2 cellular contexts compared by ENCODE assay signal in the genomic region with DNA sequence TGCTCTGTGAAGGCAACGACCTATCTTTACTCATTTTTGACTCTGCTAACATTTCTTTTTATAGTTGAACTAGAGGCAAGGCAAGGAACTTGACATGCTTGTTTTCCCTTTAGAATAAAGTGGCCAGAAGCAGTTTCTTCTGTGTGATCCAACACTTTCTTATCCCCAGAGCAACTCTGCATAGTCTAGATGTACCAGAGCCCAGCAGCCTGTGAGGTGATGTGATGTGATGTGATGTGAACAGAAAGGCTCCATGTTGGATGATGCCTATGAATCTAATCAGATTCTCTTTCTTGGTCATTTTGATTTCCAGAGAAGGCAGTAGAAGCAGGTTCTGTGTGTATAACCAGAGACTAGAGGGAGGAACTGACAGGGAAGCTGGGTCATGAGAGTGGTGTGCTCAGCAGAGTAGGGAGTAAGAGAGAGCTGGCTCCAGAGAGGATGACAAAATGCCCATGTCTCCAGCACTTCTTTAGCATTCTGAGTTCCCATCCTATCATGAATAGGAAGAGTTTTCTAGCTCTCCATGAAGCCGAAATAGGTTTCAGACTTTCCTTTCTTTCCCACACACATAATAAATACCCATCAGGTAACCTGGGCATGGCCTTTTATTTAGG.
TF ChIP-seq lines count a peak whose summit lies in the region.

No MANE protein-coding gene starts in this region.

TF ChIP-seq in GM23338, 12 proteins besides CTCF, POLR2A, EP300 and RAD21:
- no peak for TF ChIP-seq ZNF331 (CRISPR knock-in tag; IDR thresholded peaks at IDR 0.05; ENCODE audit: low read depth)
- TF ChIP-seq, protein P1, sequence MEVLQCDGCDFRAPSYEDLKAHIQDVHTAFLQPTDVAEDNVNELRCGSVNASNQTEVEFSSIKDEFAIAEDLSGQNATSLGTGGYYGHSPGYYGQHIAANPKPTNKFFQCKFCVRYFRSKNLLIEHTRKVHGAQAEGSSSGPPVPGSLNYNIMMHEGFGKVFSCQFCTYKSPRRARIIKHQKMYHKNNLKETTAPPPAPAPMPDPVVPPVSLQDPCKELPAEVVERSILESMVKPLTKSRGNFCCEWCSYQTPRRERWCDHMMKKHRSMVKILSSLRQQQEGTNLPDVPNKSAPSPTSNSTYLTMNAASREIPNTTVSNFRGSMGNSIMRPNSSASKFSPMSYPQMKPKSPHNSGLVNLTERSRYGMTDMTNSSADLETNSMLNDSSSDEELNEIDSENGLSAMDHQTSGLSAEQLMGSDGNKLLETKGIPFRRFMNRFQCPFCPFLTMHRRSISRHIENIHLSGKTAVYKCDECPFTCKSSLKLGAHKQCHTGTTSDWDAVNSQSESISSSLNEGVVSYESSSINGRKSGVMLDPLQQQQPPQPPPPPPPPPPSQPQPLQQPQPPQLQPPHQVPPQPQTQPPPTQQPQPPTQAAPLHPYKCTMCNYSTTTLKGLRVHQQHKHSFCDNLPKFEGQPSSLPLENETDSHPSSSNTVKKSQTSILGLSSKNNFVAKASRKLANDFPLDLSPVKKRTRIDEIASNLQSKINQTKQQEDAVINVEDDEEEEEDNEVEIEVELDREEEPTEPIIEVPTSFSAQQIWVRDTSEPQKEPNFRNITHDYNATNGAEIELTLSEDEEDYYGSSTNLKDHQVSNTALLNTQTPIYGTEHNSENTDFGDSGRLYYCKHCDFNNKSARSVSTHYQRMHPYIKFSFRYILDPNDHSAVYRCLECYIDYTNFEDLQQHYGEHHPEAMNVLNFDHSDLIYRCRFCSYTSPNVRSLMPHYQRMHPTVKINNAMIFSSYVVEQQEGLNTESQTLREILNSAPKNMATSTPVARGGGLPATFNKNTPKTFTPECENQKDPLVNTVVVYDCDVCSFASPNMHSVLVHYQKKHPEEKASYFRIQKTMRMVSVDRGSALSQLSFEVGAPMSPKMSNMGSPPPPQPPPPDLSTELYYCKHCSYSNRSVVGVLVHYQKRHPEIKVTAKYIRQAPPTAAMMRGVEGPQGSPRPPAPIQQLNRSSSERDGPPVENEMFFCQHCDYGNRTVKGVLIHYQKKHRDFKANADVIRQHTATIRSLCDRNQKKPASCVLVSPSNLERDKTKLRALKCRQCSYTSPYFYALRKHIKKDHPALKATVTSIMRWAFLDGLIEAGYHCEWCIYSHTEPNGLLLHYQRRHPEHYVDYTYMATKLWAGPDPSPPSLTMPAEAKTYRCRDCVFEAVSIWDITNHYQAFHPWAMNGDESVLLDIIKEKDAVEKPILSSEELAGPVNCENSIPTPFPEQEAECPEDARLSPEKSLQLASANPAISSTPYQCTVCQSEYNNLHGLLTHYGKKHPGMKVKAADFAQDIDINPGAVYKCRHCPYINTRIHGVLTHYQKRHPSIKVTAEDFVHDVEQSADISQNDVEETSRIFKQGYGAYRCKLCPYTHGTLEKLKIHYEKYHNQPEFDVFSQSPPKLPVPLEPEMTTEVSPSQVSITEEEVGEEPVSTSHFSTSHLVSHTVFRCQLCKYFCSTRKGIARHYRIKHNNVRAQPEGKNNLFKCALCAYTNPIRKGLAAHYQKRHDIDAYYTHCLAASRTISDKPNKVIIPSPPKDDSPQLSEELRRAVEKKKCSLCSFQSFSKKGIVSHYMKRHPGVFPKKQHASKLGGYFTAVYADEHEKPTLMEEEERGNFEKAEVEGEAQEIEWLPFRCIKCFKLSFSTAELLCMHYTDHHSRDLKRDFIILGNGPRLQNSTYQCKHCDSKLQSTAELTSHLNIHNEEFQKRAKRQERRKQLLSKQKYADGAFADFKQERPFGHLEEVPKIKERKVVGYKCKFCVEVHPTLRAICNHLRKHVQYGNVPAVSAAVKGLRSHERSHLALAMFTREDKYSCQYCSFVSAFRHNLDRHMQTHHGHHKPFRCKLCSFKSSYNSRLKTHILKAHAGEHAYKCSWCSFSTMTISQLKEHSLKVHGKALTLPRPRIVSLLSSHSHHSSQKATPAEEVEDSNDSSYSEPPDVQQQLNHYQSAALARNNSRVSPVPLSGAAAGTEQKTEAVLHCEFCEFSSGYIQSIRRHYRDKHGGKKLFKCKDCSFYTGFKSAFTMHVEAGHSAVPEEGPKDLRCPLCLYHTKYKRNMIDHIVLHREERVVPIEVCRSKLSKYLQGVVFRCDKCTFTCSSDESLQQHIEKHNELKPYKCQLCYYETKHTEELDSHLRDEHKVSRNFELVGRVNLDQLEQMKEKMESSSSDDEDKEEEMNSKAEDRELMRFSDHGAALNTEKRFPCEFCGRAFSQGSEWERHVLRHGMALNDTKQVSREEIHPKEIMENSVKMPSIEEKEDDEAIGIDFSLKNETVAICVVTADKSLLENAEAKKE (CRISPR knock-in tag; IDR thresholded peaks at IDR 0.05): peak; percentile 38; the same call in 1 of the 2 replicates
TF ChIP-seq in GM23338: peak in this region for 1.

TF ChIP-seq in WTC11, 78 proteins besides CTCF, POLR2A, EP300 and RAD21:
- TF ChIP-seq, protein P2, sequence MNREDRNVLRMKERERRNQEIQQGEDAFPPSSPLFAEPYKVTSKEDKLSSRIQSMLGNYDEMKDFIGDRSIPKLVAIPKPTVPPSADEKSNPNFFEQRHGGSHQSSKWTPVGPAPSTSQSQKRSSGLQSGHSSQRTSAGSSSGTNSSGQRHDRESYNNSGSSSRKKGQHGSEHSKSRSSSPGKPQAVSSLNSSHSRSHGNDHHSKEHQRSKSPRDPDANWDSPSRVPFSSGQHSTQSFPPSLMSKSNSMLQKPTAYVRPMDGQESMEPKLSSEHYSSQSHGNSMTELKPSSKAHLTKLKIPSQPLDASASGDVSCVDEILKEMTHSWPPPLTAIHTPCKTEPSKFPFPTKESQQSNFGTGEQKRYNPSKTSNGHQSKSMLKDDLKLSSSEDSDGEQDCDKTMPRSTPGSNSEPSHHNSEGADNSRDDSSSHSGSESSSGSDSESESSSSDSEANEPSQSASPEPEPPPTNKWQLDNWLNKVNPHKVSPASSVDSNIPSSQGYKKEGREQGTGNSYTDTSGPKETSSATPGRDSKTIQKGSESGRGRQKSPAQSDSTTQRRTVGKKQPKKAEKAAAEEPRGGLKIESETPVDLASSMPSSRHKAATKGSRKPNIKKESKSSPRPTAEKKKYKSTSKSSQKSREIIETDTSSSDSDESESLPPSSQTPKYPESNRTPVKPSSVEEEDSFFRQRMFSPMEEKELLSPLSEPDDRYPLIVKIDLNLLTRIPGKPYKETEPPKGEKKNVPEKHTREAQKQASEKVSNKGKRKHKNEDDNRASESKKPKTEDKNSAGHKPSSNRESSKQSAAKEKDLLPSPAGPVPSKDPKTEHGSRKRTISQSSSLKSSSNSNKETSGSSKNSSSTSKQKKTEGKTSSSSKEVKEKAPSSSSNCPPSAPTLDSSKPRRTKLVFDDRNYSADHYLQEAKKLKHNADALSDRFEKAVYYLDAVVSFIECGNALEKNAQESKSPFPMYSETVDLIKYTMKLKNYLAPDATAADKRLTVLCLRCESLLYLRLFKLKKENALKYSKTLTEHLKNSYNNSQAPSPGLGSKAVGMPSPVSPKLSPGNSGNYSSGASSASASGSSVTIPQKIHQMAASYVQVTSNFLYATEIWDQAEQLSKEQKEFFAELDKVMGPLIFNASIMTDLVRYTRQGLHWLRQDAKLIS (CRISPR knock-in tag; IDR thresholded peaks at IDR 0.05; ENCODE audit: borderline replicate concordance): no peak
